9 cellular contexts compared by ENCODE assay signal in the genomic region with DNA sequence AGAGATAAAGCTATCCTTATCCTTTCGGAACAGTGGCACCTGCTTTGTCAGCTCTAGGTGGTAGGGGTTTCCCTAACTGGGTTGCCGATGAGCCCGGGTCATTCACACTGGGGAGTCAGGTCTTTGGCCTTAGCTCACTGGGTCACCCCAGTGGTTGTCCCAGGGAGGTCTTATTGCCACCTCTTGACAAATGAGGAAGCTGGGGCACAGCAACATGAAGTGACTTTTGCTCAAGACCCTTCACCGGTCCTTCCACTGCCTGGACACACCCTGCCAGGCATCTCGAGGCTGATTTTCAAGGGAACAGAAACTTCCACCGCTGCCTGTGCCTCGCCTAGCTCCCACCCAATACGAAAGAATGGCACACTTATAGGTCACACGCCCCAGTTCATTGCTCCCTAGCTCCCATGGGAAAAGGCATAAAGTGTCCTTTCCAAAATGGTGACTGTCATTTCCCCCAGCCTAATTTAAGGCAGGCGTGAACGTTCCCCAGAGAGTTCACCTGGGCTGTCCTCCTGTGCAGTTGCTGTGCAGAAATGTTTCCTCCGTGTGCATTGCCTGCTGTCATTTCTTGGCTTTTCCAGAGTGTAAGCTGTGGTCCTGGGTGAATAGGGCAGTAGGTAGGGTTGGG.
DNase-seq lines count a peak whose midpoint lies in the region; ATAC-seq and TF ChIP-seq lines count a peak whose summit lies in the region.
"Had no signal": no experiment of that assay in that cellular context is flagged by ENCODE, and none has a peak within 500 bp of the region (broad histone marks: within the 10 kb centered on the region; RNA-seq: fewer than 3 reads in every experiment).

No MANE protein-coding gene starts in this region.

- DNase-seq in NB4 (ENCODE audit: low read depth) (peak; percentile 30), left lung (no peak), HAP-1 (ENCODE audit: low spot score in 2 of 2) (no peak), chondrocyte (ENCODE audit: low spot score) (no peak)
- DNase-seq: NCI-H1436 treated with DMSO at 0.1 percent for 48 hours had no signal

- H3K4me3 ChIP-seq in BLaER1 = peak overlapping the region; percentile 48
- no peak overlapping the region for H3K4me3 ChIP-seq in NB4 (ENCODE audit: low read depth, low read length)
- H3K4me3 ChIP-seq in duodenal mucosa (ENCODE audit: low read depth in 1 of 2, low read length in 2 of 2) = peak overlapping the region; percentile 22 to 26
- H3K4me3 ChIP-seq in left lung = no peak overlapping the region
- no peak overlapping the region for H3K4me3 ChIP-seq in HAP-1

- intact Hi-C loops in left lung (cut with DNase I) = no loop called here

- H3K4me3 Mint-ChIP-seq in chondrocyte (ENCODE audit: unreplicated experiment) = no peak overlapping the region

- H3K27me3 ChIP-seq in BLaER1 (no peaks in the 10 kb centered on the region), duodenal mucosa (ENCODE audit: control insufficient read depth in 1 of 2, insufficient read depth in 2 of 2, low read length in 2 of 2) (peaks cover 0 to 6% of the 10 kb centered on the region in 2 donors), left lung (peaks cover 0 to 20% of the 10 kb centered on the region in 2 donors), HAP-1 (ENCODE audit: low read depth) (peaks cover 20% of the 10 kb centered on the region)

- H3K27ac ChIP-seq in BLaER1 (peak overlapping the region; percentile 67), duodenal mucosa (ENCODE audit: low read depth, low read length) (no peak overlapping the region), left lung (no peak overlapping the region)

- H3K4me2 ChIP-seq in BLaER1 = peak overlapping the region; percentile 96

- in situ Hi-C loops in HAP-1 (cut with MboI; ENCODE audit: low sequenced_read_pairs) = no loop called here

- H3K36me3 Mint-ChIP-seq in chondrocyte (ENCODE audit: low read depth) = no peaks in the 10 kb centered on the region

- no peak for TF ChIP-seq POLR2A in NB4 (IDR thresholded peaks at IDR 0.05; ENCODE audit: extremely low read depth, insufficient read length)

- ATAC-seq in GM19043 (IDR thresholded peaks at IDR 0.05; ENCODE audit: low read depth, unreplicated experiment) (peak; percentile 4), HG02973 (IDR thresholded peaks at IDR 0.05; ENCODE audit: unreplicated experiment) (no peak), left lung (no peak)

- H3K36me3 ChIP-seq in BLaER1 (no peaks in the 10 kb centered on the region), duodenal mucosa (ENCODE audit: control insufficient read depth in 1 of 2, insufficient read depth in 2 of 2, low read length in 2 of 2) (no peaks in the 10 kb centered on the region), left lung (no peaks in the 10 kb centered on the region), HAP-1 (replicated peaks) (no peaks in the 10 kb centered on the region)

- no peak overlapping the region for H3K27ac Mint-ChIP-seq in chondrocyte (ENCODE audit: unreplicated experiment)

- H4K20me1 ChIP-seq in BLaER1 = no peaks in the 10 kb centered on the region

- peaks cover 82% of the 10 kb centered on the region for H3K4me1 ChIP-seq in BLaER1
- H3K4me1 ChIP-seq in duodenal mucosa (ENCODE audit: control insufficient read depth in 1 of 2, insufficient read depth in 2 of 2, low read length in 2 of 2) = peaks cover 40 to 43% of the 10 kb centered on the region in 2 donors
- peaks cover 3 to 20% of the 10 kb centered on the region in 2 donors for H3K4me1 ChIP-seq in left lung
- no peaks in the 10 kb centered on the region for H3K4me1 ChIP-seq in HAP-1

- H3K4me1 Mint-ChIP-seq in chondrocyte (ENCODE audit: low read depth) = peaks cover 29% of the 10 kb centered on the region

- H3K9me3 Mint-ChIP-seq in chondrocyte (ENCODE audit: low read depth) = no peaks in the 10 kb centered on the region

- no peaks in the 10 kb centered on the region for H3K9me3 ChIP-seq in BLaER1
- H3K9me3 ChIP-seq in duodenal mucosa (ENCODE audit: control insufficient read depth in 1 of 2, low read length in 2 of 2) = no peaks in the 10 kb centered on the region
- no peaks in the 10 kb centered on the region for H3K9me3 ChIP-seq in left lung
- H3K9me3 ChIP-seq in HAP-1 = no peaks in the 10 kb centered on the region

- H3K9ac ChIP-seq in BLaER1 (peak overlapping the region; percentile 20; the same call in 1 of the 2 replicates), duodenal mucosa (ENCODE audit: low read depth in 1 of 2, low read length in 2 of 2) (peak overlapping the region in 1 of 2 donors; percentile 35)

- TF ChIP-seq CTCF in NB4 (IDR thresholded peaks at IDR 0.05; ENCODE audit: low read depth, low read length) = no peak
- no peak for TF ChIP-seq CTCF in left lung (IDR thresholded peaks at IDR 0.05)
- no peak for TF ChIP-seq CTCF in chondrocyte (IDR thresholded peaks at IDR 0.05)

- peaks cover 24% of the 10 kb centered on the region for H3K27me3 Mint-ChIP-seq in chondrocyte (ENCODE audit: low read depth)

Comparison
In these comparisons a context has a peak if more than half of its experiments do, and no peak if none do; other contexts are left out.
1. H3K4me3 ChIP-seq: peak in BLaER1 (single experiment) and duodenal mucosa (2 of 2); none in NB4 (single experiment), left lung (0 of 2) and HAP-1 (single experiment).